Comparison of ENCODE assay signal across 19 cellular contexts in genomic region chr2:191274404-191274803, GRCh38. TPM values are rescaled to one million over a fixed set of nuclear protein-coding genes. Genes with fewer than 3 reads are reported as not detected.
DNase-seq lines count a peak whose midpoint lies in the region; ATAC-seq and TF ChIP-seq lines count a peak whose summit lies in the region.
"Had no signal": no experiment of that assay in that cellular context is flagged by ENCODE, and none has a peak within 500 bp of the region (broad histone marks: within the 10 kb centered on the region; RNA-seq: fewer than 3 reads in every experiment).

No MANE protein-coding gene starts in this region.

- H3K27me3 ChIP-seq in mesenchymal stem cell (ENCODE audit: control insufficient read depth in 1 of 2, insufficient read depth in 1 of 2, low read length in 2 of 2) (no peaks in the 10 kb centered on the region), uterus (no peaks in the 10 kb centered on the region)
- H3K27me3 ChIP-seq: right atrium auricular region, tibial artery had no signal

- no peak overlapping the region for H2BK15ac ChIP-seq in mesenchymal stem cell (ENCODE audit: low read depth, poor library complexity, severe bottlenecking)

- DNase-seq in NOMO-1 (lab: John Stamatoyannopoulos, UW; ENCODE audit: unreplicated experiment in 2 of 2), result peak; percentile 40 to 70
- DNase-seq in mesenchymal stem cell, result no peak
- no peak for DNase-seq in ecto neural progenitor cell (ENCODE audit: low spot score)
- no peak for DNase-seq in NCI-H1694 (lab: John Stamatoyannopoulos, UW)
- DNase-seq in uterus, result no peak
- DNase-seq: activated CD4-positive, CD25-positive, alpha-beta regulatory T cell; activated CD8-positive, alpha-beta memory T cell treated with anti-CD3 and anti-CD28 coated beads, Interleukin-2, amount 50 U/mL, for 4 hours; activated naive CD4-positive, alpha-beta T cell treated with anti-CD3 and anti-CD28 coated beads for 36 hours; CD4-positive, CD25-positive, alpha-beta regulatory T cell; effector CD4-positive, alpha-beta T cell; NCI-H2107; PC-9; stimulated activated CD4-positive, alpha-beta T cell treated with anti-CD3 and anti-CD28 coated beads, Interleukin-2, amount 100 ng/mL, for 24 hours; T-cell; tibial artery had no signal

- H4K8ac ChIP-seq in mesenchymal stem cell (ENCODE audit: low read length), result peak overlapping the region; percentile 76

- H2AK5ac ChIP-seq in mesenchymal stem cell (ENCODE audit: low read length, severe bottlenecking), result no peak overlapping the region

- no peak overlapping the region for H3K4me2 ChIP-seq in mesenchymal stem cell (ENCODE audit: low read length, poor library complexity, severe bottlenecking)
- H3K4me2 ChIP-seq: PC-9 had no signal

- no peak overlapping the region for H3K4ac ChIP-seq in mesenchymal stem cell (ENCODE audit: low read depth in 1 of 2, low read length in 2 of 2)

- peaks cover 2% of the 10 kb centered on the region for H3K4me1 ChIP-seq in mesenchymal stem cell (ENCODE audit: control insufficient read depth, insufficient read depth, low read depth, low read length)
- no peaks in the 10 kb centered on the region for H3K4me1 ChIP-seq in uterus

- TF ChIP-seq POLR2A in uterus (IDR thresholded peaks at IDR 0.05), result no peak

- no peak overlapping the region for H3K27ac ChIP-seq in mesenchymal stem cell (ENCODE audit: low read length, poor library complexity, severe bottlenecking)
- no peak overlapping the region for H3K27ac ChIP-seq in uterus
- H3K27ac ChIP-seq: PC-9, right atrium auricular region had no signal

- no peak overlapping the region for H2AFZ ChIP-seq in mesenchymal stem cell (ENCODE audit: low read depth, low read length)
- H2AFZ ChIP-seq: PC-9 had no signal

- no peak for TF ChIP-seq CTCF in uterus (IDR thresholded peaks at IDR 0.05)

- no peak overlapping the region for H2BK120ac ChIP-seq in mesenchymal stem cell (ENCODE audit: low read depth, low read length)

- H3K9me3 ChIP-seq in mesenchymal stem cell (ENCODE audit: control insufficient read depth, low read length), result no peaks in the 10 kb centered on the region
- H3K9me3 ChIP-seq in uterus, result no peaks in the 10 kb centered on the region
- H3K9me3 ChIP-seq: right atrium auricular region, tibial artery had no signal

- peaks cover 18% of the 10 kb centered on the region for H3K79me1 ChIP-seq in mesenchymal stem cell (replicated peaks; ENCODE audit: low read length, poor library complexity, severe bottlenecking)

- 95% methylated on average over 2 of the region's 2 CpGs for WGBS in mesenchymal stem cell

- no peak overlapping the region for H2BK5ac ChIP-seq in mesenchymal stem cell (ENCODE audit: low read depth, low read length, poor library complexity, severe bottlenecking)

- no peak overlapping the region for H3K14ac ChIP-seq in mesenchymal stem cell (ENCODE audit: low read length in 2 of 2)

- H2BK12ac ChIP-seq in mesenchymal stem cell (ENCODE audit: low read length in 2 of 2), result no peak overlapping the region

- no peak overlapping the region for H3K23ac ChIP-seq in mesenchymal stem cell (ENCODE audit: low read length in 2 of 2)

- intact Hi-C loops in uterus (cut with DNase I; ENCODE audit: low total_unique reads), result no loop called here

- H3K36me3 ChIP-seq in mesenchymal stem cell (ENCODE audit: control insufficient read depth in 1 of 2, insufficient read depth in 2 of 2, low read depth in 1 of 2, low read length in 2 of 2), result peaks cover 6 to 40% of the 10 kb centered on the region in 2 experiments
- no peaks in the 10 kb centered on the region for H3K36me3 ChIP-seq in uterus
- H3K36me3 ChIP-seq: right atrium auricular region had no signal

- no peak overlapping the region for H4K91ac ChIP-seq in mesenchymal stem cell (ENCODE audit: low read length)

- H3K4me3 ChIP-seq in mesenchymal stem cell (ENCODE audit: insufficient read depth in 1 of 2, low read depth in 1 of 2, low read length in 2 of 2) (no peak overlapping the region), uterus (no peak overlapping the region)
- H3K4me3 ChIP-seq: K562, PC-9, right atrium auricular region, tibial artery had no signal

- ATAC-seq in GM19395 (IDR thresholded peaks at IDR 0.05; ENCODE audit: unreplicated experiment), result peak; percentile 47
- ATAC-seq in HG02678 (IDR thresholded peaks at IDR 0.05; ENCODE audit: unreplicated experiment), result peak; percentile 64
- ATAC-seq: K562, T-cell had no signal

- H3K18ac ChIP-seq in mesenchymal stem cell (ENCODE audit: low read depth in 1 of 2, low read length in 2 of 2), result no peak overlapping the region

- no peak overlapping the region for H3K9ac ChIP-seq in mesenchymal stem cell (ENCODE audit: low read length)

RNA-seq across cellular contexts. Expression of gene MYO1B, which starts 29.2 kb away (rescaled TPM):
- polyA plus RNA-seq in mesenchymal stem cell (2013, experiment 1 of 2), result 35.3 TPM
- polyA plus RNA-seq in mesenchymal stem cell (2013, experiment 2 of 2), result 35.3 TPM
- 100 to 1,000 TPM in 1 of 4 donors, 10 to 100 TPM in 3; 10.3 to 169 (median 29.5) TPM for total RNA-seq in uterus
- total RNA-seq: CD4-positive, CD25-positive, alpha-beta regulatory T cell had no signal
- polyA plus RNA-seq: CD4-positive, CD25-positive, alpha-beta regulatory T cell had no signal

Comparison
In these comparisons a context has a peak if more than half of its experiments do, and no peak if none do; other contexts are left out.
1. DNase-seq: peak in NOMO-1 (2 of 2); none in mesenchymal stem cell (single experiment), ecto neural progenitor cell (single experiment), NCI-H1694 (single experiment) and uterus (0 of 2).